In the genomic region with DNA sequence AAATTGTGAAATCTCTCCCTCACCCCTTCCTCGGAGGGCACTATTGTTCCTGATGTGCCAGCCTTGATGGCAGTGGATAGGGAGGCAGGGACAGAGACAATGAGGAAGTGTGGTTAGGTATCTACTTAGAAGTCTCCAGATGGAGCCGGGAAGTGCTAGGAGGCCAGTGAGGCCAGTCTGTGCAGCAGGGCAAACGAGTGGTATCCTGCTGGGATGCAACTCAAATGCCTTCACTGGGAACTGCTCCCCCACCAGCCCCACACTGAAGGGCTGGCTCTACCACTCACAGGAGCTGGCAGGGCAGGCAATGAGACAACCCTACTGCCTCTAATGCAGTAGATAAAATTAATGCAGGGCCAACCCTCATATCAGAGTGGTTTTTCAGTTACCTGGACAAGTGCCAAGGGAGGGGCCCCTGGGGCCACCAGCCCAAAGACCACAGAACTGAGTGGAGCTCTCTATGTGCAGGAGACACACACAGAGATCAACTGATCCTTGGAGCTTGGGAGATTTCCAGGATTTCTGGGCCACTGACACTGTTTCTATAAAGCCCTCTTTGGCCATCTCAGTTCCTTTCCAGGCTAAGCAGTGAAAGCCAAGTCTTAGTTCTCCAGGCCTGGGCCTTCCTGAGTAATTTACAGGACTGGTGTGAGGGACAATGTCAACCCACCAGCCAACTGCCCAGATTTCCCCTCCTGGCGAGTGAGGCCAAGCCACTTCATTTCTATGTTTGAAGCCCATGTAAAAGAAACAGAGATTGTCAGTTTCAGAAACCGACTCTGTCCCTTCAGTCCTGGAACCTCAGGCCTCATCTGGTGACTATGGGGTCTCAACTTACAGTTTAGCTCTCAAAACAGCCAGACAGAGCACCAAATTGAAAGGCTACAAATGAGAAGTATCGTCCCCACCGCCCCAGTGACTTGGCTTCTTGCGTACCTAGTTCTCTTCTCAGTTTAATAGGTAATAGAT, we compare ENCODE assay signal across 12 cellular contexts. TPM values are rescaled to one million over a fixed set of nuclear protein-coding genes. Genes with fewer than 3 reads are reported as not detected.
DNase-seq lines count a peak whose midpoint lies in the region; ATAC-seq, FAIRE-seq and TF ChIP-seq lines count a peak whose summit lies in the region.
"Had no signal": no experiment of that assay in that cellular context is flagged by ENCODE, and none has a peak within 500 bp of the region (broad histone marks: within the 10 kb centered on the region; RNA-seq: fewer than 3 reads in every experiment).

No MANE protein-coding gene starts in this region.

- no peak overlapping the region; the same call in 1 of the 2 replicates for H2BK5ac ChIP-seq in H1 (ENCODE audit: low read depth, low read length)

- H3K4me1 ChIP-seq in H1 (replicated peaks in 1 of 4; ENCODE audit: control insufficient read depth in 3 of 4, insufficient read depth in 4 of 4, low read length in 3 of 4), result peaks cover 7 to 28% (median 13%) of the 10 kb centered on the region in 4 experiments
- peaks cover 8% of the 10 kb centered on the region for H3K4me1 ChIP-seq in smooth muscle cell (ENCODE audit: low read depth)

- H3K56ac ChIP-seq in H1 (replicated peaks; ENCODE audit: insufficient read length, low read depth, low read length), result no peak overlapping the region

- POLR2A ChIA-PET in H1 (lab: Charles Lee; ENCODE audit: partially characterized antibody), result interaction anchor here (0.9 to 1.5 kb wide), 8 partner anchors 8 to 41 kb away, joined by 3 to 6 read pairs (median 4); partner anchors contain the start of gene SLC2A11

- H4K91ac ChIP-seq in H1 (replicated peaks; ENCODE audit: insufficient read length, low read length), result no peak overlapping the region

- WGBS in H1 (ENCODE audit: extremely low coverage in 1 of 2, insufficient coverage in 1 of 2, insufficient read length in 1 of 2, insufficient replicate concordance in 2 of 2, low coverage in 1 of 2, low lambda C conversion rate in 2 of 2, missing lambda C conversion rate in 1 of 2), 2 experiments, result 64% methylated on average over 8 of the region's 8 CpGs; no CpG with 5 or more reads in 1 of the 2 experiments
- 69% methylated on average over 8 of the region's 8 CpGs for WGBS in smooth muscle cell (ENCODE audit: low lambda C conversion rate)

- H3K23me2 ChIP-seq in H1 (ENCODE audit: low read depth, low read length), result peaks cover 6% of the 10 kb centered on the region

- in situ Hi-C loops in G401 (cut with HindIII; ENCODE audit: low sequenced_read_pairs), result no loop called here

- H3K9ac ChIP-seq in H1 (replicated peaks in 1 of 4; ENCODE audit: extremely low read depth in 1 of 4, low read depth in 3 of 4, low read length in 3 of 4), result no peak overlapping the region
- H3K9ac ChIP-seq in smooth muscle cell (ENCODE audit: low read depth), result no peak overlapping the region
- H3K9ac ChIP-seq: parathyroid adenoma had no signal

- ATAC-seq in GM19351 (IDR thresholded peaks at IDR 0.05; ENCODE audit: unreplicated experiment), result no peak
- ATAC-seq in HG03175 (IDR thresholded peaks at IDR 0.05; ENCODE audit: unreplicated experiment), result no peak

- H4K8ac ChIP-seq in H1 (ENCODE audit: extremely low read depth, insufficient read depth, low read length), result no peak overlapping the region

- no peak overlapping the region; the same call in 1 of the 2 replicates for H3K18ac ChIP-seq in H1 (ENCODE audit: extremely low read depth, low read length)

- CTCF ChIA-PET in H1 (lab: Charles Lee; ENCODE audit: partially characterized antibody), result interaction anchor here (1.4 kb wide), 1 partner anchor 10 kb away, joined by 3 read pairs; no protein-coding TSS in a partner anchor

- TF ChIP-seq POLR2A in Raji (IDR thresholded peaks at IDR 0.05; ENCODE audit: insufficient read depth, low read depth, low read length) (peak; percentile 43), H1 (IDR thresholded peaks at IDR 0.05; ENCODE audit: control extremely low read depth in 1 of 2, low read depth in 2 of 2, low read length in 2 of 2) (peak in 1 of 2 experiments; percentile 57; a peak in 2 of 3 replicates)

- TF ChIP-seq RAD21 in H1 (IDR thresholded peaks at IDR 0.05 in 1 of 2, conservative IDR thresholded peaks at IDR 0.05 in 1 of 2; ENCODE audit: low read depth in 2 of 2, low read length in 2 of 2), result no peak

- DNase-seq in G401 (ENCODE audit: low spot score) (peak; percentile 35), H1 (ENCODE audit: low read depth in 1 of 2, low spot score in 2 of 2) (no peak), NCI-H2227 (lab: John Stamatoyannopoulos, UW; ENCODE audit: unreplicated experiment) (no peak), smooth muscle cell (lab: John Stamatoyannopoulos, UW; ENCODE audit: unreplicated experiment) (no peak)
- DNase-seq: CD8-positive, alpha-beta memory T cell; NCI-H510A had no signal

- H3K36me3 ChIP-seq in H1 (ENCODE audit: control insufficient read depth in 2 of 4, insufficient read depth in 4 of 4, low read length in 3 of 4) (peaks cover 14 to 20% (median 18%) of the 10 kb centered on the region in 4 experiments), smooth muscle cell (ENCODE audit: low read depth) (no peaks in the 10 kb centered on the region)

- peaks cover 17% of the 10 kb centered on the region for H3F3A ChIP-seq in smooth muscle cell (ENCODE audit: low read depth)

- peak overlapping the region in 1 of 2 experiments; percentile 35; a peak in 1 of 4 replicates for H3K4me2 ChIP-seq in H1 (ENCODE audit: insufficient read depth in 1 of 2, low read depth in 2 of 2, low read length in 2 of 2)
- no peak overlapping the region for H3K4me2 ChIP-seq in smooth muscle cell

- H2AK5ac ChIP-seq in H1 (ENCODE audit: low read depth, low read length), result peak overlapping the region; percentile 7; the same call in 1 of the 2 replicates

- H2BK15ac ChIP-seq in H1 (ENCODE audit: low read length), result no peak overlapping the region

- FAIRE-seq in H1 (lab: Jason Lieb, UNC), result no peak

- H3K23ac ChIP-seq in H1 (ENCODE audit: insufficient read length), result no peak overlapping the region

- H3K14ac ChIP-seq in H1 (ENCODE audit: insufficient read length), result no peak overlapping the region

- no peak for TF ChIP-seq EP300 in H1 (IDR thresholded peaks at IDR 0.05; ENCODE audit: borderline replicate concordance in 1 of 2, low read depth in 2 of 2, low read length in 2 of 2)

- TF ChIP-seq CTCF in 22Rv1 (IDR thresholded peaks at IDR 0.05), result no peak
- no peak for TF ChIP-seq CTCF in H1 (IDR thresholded peaks at IDR 0.05; ENCODE audit: control extremely low read depth in 1 of 3, insufficient read depth in 1 of 3, low read depth in 1 of 3, low read length in 3 of 3)
- no peak for TF ChIP-seq CTCF in smooth muscle cell (IDR thresholded peaks at IDR 0.05; ENCODE audit: borderline replicate concordance, insufficient read depth, poor library complexity, severe bottlenecking)

- no peak overlapping the region; the same call in 1 of the 2 replicates for H2BK12ac ChIP-seq in H1 (ENCODE audit: low read depth, low read length)

- H2BK20ac ChIP-seq in H1 (ENCODE audit: low read length), result no peak overlapping the region

- H4K5ac ChIP-seq in H1 (ENCODE audit: insufficient read length, low read depth, low read length), result no peak overlapping the region

- H2BK120ac ChIP-seq in H1 (replicated peaks; ENCODE audit: low read depth, low read length), result no peak overlapping the region

- no peaks in the 10 kb centered on the region; a peak in 1 of 7 replicates for H3K27me3 ChIP-seq in H1 (replicated peaks in 1 of 4; ENCODE audit: control insufficient read depth in 3 of 4, extremely low read depth in 1 of 4, insufficient read depth in 3 of 4, low read length in 3 of 4)
- H3K27me3 ChIP-seq in smooth muscle cell (ENCODE audit: low read depth), result no peaks in the 10 kb centered on the region

- peaks cover 2 to 5% of the 10 kb centered on the region in 2 experiments; a peak in 1 of 4 replicates for H3K9me3 ChIP-seq in H1 (ENCODE audit: insufficient read depth in 2 of 2, low read depth in 1 of 2, low read length in 1 of 2)
- no peaks in the 10 kb centered on the region for H3K9me3 ChIP-seq in smooth muscle cell (replicated peaks; ENCODE audit: low read depth)

- peaks cover 0 to 7% of the 10 kb centered on the region in 2 experiments; a peak in 1 of 4 replicates for H3K79me2 ChIP-seq in H1 (ENCODE audit: control insufficient read depth in 1 of 2, insufficient read depth in 2 of 2, low read length in 2 of 2)
- H3K79me2 ChIP-seq in smooth muscle cell (ENCODE audit: low read depth), result peaks cover 18% of the 10 kb centered on the region

- H4K20me1 ChIP-seq in H1 (replicated peaks in 1 of 2; ENCODE audit: control insufficient read depth in 1 of 2, insufficient read depth in 2 of 2, low read length in 2 of 2) (peaks cover 5 to 11% of the 10 kb centered on the region in 2 experiments), smooth muscle cell (ENCODE audit: low read depth) (peaks cover 43% of the 10 kb centered on the region)

- H3K4ac ChIP-seq in H1 (replicated peaks; ENCODE audit: insufficient read length, low read depth, low read length), result no peak overlapping the region

- no peak overlapping the region for H2AFZ ChIP-seq in H1 (ENCODE audit: low read length)
- H2AFZ ChIP-seq in smooth muscle cell (ENCODE audit: low read depth), result no peak overlapping the region
- H2AFZ ChIP-seq: parathyroid adenoma had no signal

- H3K4me3 ChIP-seq in H1 (ENCODE audit: extremely low read depth in 1 of 4, insufficient read depth in 2 of 4, low read depth in 3 of 4, low read length in 4 of 4) (no peak overlapping the region), smooth muscle cell (no peak overlapping the region)

- H3K27ac ChIP-seq in 22Rv1 (peak overlapping the region; percentile 98), H1 (ENCODE audit: low read depth, low read length) (0 out of 2 replicates have a peak overlapping the region, but pooled peaks have one; percentile 22), smooth muscle cell (ENCODE audit: low read depth) (no peak overlapping the region)
- H3K27ac ChIP-seq: parathyroid adenoma had no signal

- no peaks in the 10 kb centered on the region; the same call in none of the 2 replicates for H3K79me1 ChIP-seq in H1 (ENCODE audit: low read depth, low read length)

RNA-seq across cellular contexts. Expression of gene MIF, which starts 4.1 kb away (rescaled TPM):
- not detected in 2 replicates for total RNA-seq in G401 (2014; rRNA removed; shearing (Covaris generic))
- 1,082 and 1,119 TPM in 2 replicates for total RNA-seq in H1 (2021; fragmentation: NEBNext Ultra II Directional; extraction: Animal tissue kit (Norgen Biotek cat#: 25700))
- polyA plus RNA-seq in H1 (2011; rRNA removed) (1,870 and 2,008 TPM in 2 replicates), smooth muscle cell (2,922 and 3,116 TPM in 2 replicates)
- polyA plus RNA-seq in H1 (2011; cell fraction: cytosol; rRNA removed), result 1,234 TPM
- polyA plus RNA-seq in H1 (2011; cell fraction: nucleus; rRNA removed), result 854 TPM
- polyA plus RNA-seq in H1 (2012, experiment 1 of 2), result 481 to 1,182 TPM (median 1,056 TPM) in 4 replicates
- 1,334 TPM for polyA plus RNA-seq in H1 (2012, experiment 2 of 2)
- 1,822 TPM for polyA plus RNA-seq in H1 (2013, experiment 1 of 2)
- polyA plus RNA-seq in H1 (2013, experiment 2 of 2), result 1,703 TPM
- polyA minus RNA-seq in H1 (2011; rRNA and poly(A)+ RNA removed), result 45.6 and 50.1 TPM in 2 replicates
- 631 TPM for polyA minus RNA-seq in H1 (2011; cell fraction: cytosol; rRNA and poly(A)+ RNA removed)
- 307 TPM for polyA minus RNA-seq in H1 (2011; cell fraction: nucleus; rRNA and poly(A)+ RNA removed)
- 412 and 445 TPM in 2 replicates for total RNA-seq in smooth muscle cell

RNA-seq across cellular contexts. Expression of gene SLC2A11, which starts 40.6 kb away (rescaled TPM):
- total RNA-seq in G401 (2014; rRNA removed; shearing (Covaris generic)), result not detected in 2 replicates
- total RNA-seq in H1 (2021; fragmentation: NEBNext Ultra II Directional; extraction: Animal tissue kit (Norgen Biotek cat#: 25700)), result 12.5 and 13.2 TPM in 2 replicates
- polyA plus RNA-seq in H1 (2011; rRNA removed) (9.1 and 10.7 TPM in 2 replicates), smooth muscle cell (3.5 and 6.3 TPM in 2 replicates)
- polyA plus RNA-seq in H1 (2011; cell fraction: cytosol; rRNA removed), result 16.2 TPM
- polyA plus RNA-seq in H1 (2011; cell fraction: nucleus; rRNA removed), result 32.5 TPM
- polyA plus RNA-seq in H1 (2012, experiment 1 of 2), result 12.7 to 19.4 TPM (median 16.1 TPM) in 4 replicates
- polyA plus RNA-seq in H1 (2012, experiment 2 of 2), result 9.7 TPM
- polyA plus RNA-seq in H1 (2013, experiment 1 of 2), result 14.1 TPM
- polyA plus RNA-seq in H1 (2013, experiment 2 of 2), result 12.3 TPM
- polyA minus RNA-seq in H1 (2011; rRNA and poly(A)+ RNA removed), result 16.2 and 25.1 TPM in 2 replicates
- 5.9 TPM for polyA minus RNA-seq in H1 (2011; cell fraction: cytosol; rRNA and poly(A)+ RNA removed)
- polyA minus RNA-seq in H1 (2011; cell fraction: nucleus; rRNA and poly(A)+ RNA removed), result 20.7 TPM
- 1.5 and 9.5 TPM in 2 replicates for total RNA-seq in smooth muscle cell

RNA-seq across cellular contexts. Expression of gene DERL3, which starts 59.5 kb away (rescaled TPM):
- not detected in 2 replicates for total RNA-seq in G401 (2014; rRNA removed; shearing (Covaris generic))
- 8.7 and 9.9 TPM in 2 replicates for total RNA-seq in H1 (2021; fragmentation: NEBNext Ultra II Directional; extraction: Animal tissue kit (Norgen Biotek cat#: 25700))
- polyA plus RNA-seq in H1 (2011; rRNA removed) (19.5 and 27.8 TPM in 2 replicates), smooth muscle cell (2.0 and 4.2 TPM in 2 replicates)
- polyA plus RNA-seq in H1 (2011; cell fraction: cytosol; rRNA removed), result 18.7 TPM
- 46.9 TPM for polyA plus RNA-seq in H1 (2011; cell fraction: nucleus; rRNA removed)
- 6.7 to 16.6 TPM (median 12.9 TPM) in 4 replicates for polyA plus RNA-seq in H1 (2012, experiment 1 of 2)
- 14.4 TPM for polyA plus RNA-seq in H1 (2012, experiment 2 of 2)
- polyA plus RNA-seq in H1 (2013, experiment 1 of 2), result 20.0 TPM
- 21.0 TPM for polyA plus RNA-seq in H1 (2013, experiment 2 of 2)
- polyA minus RNA-seq in H1 (2011; rRNA and poly(A)+ RNA removed), result 4.5 and 5.2 TPM in 2 replicates
- polyA minus RNA-seq in H1 (2011; cell fraction: cytosol; rRNA and poly(A)+ RNA removed), result 4.6 TPM
- polyA minus RNA-seq in H1 (2011; cell fraction: nucleus; rRNA and poly(A)+ RNA removed), result 6.7 TPM
- 0.40 and 0.63 TPM in 2 replicates for total RNA-seq in smooth muscle cell
- total RNA-seq: MCF 10A had no signal

Comparison
In these comparisons a context has a peak if more than half of its experiments do, and no peak if none do; other contexts are left out.
1. RNA of gene MIF, which starts 4.1 kb away (total RNA-seq): 1,082 to 1,119 TPM in H1 and 412 to 445 TPM in smooth muscle cell; not detected in G401; every median in the first group is over 100 times any median in the second.